ENCODE assay signal across 12 cellular contexts in genomic region chr7:76340617-76341131, GRCh38. TPM values are rescaled to one million over a fixed set of nuclear protein-coding genes. Genes with fewer than 3 reads are reported as not detected.
DNase-seq lines count a peak whose midpoint lies in the region; ATAC-seq, FAIRE-seq and TF ChIP-seq lines count a peak whose summit lies in the region.
"Had no signal": no experiment of that assay in that cellular context is flagged by ENCODE, and none has a peak within 500 bp of the region (broad histone marks: within the 10 kb centered on the region; RNA-seq: fewer than 3 reads in every experiment).

No MANE protein-coding gene starts in this region.

- no peak overlapping the region for H3K27ac Mint-ChIP-seq in CD8-positive, alpha-beta T cell

- peaks cover 64% of the 10 kb centered on the region for H3K36me3 Mint-ChIP-seq in CD8-positive, alpha-beta T cell

- H3K36me3 ChIP-seq in HepG2 (replicated peaks in 1 of 2; ENCODE audit: control insufficient read depth in 1 of 2, insufficient read depth in 2 of 2, low read length in 2 of 2) (peaks cover 19 to 26% of the 10 kb centered on the region in 2 experiments), right lobe of liver (peaks cover 0 to 22% (median 7%) of the 10 kb centered on the region in 4 donors), ascending aorta (peaks cover 26 to 29% of the 10 kb centered on the region in 2 donors)
- no peaks in the 10 kb centered on the region for H3K36me3 ChIP-seq in CD8-positive, alpha-beta T cell (ENCODE audit: insufficient read depth, low read length)

- peaks cover 44% of the 10 kb centered on the region for H3K4me1 ChIP-seq in HepG2 (ENCODE audit: insufficient read depth, low read length)
- peaks cover 0 to 57% (median 7%) of the 10 kb centered on the region in 4 donors for H3K4me1 ChIP-seq in right lobe of liver
- peaks cover 14 to 42% of the 10 kb centered on the region in 2 donors for H3K4me1 ChIP-seq in ascending aorta
- H3K4me1 ChIP-seq in CD8-positive, alpha-beta T cell (ENCODE audit: insufficient read depth, low read length), result peaks cover 10% of the 10 kb centered on the region

- H3K79me2 ChIP-seq in HepG2 (ENCODE audit: insufficient read depth, low read length), result peaks cover 90% of the 10 kb centered on the region

- no peaks in the 10 kb centered on the region for H3K9me3 ChIP-seq in HepG2 (ENCODE audit: low read length)
- no peaks in the 10 kb centered on the region for H3K9me3 ChIP-seq in right lobe of liver
- H3K9me3 ChIP-seq in ascending aorta, result no peaks in the 10 kb centered on the region
- no peaks in the 10 kb centered on the region for H3K9me3 ChIP-seq in CD8-positive, alpha-beta T cell (ENCODE audit: low read length)

- H3K27me3 Mint-ChIP-seq in CD8-positive, alpha-beta T cell (ENCODE audit: low read depth), result no peaks in the 10 kb centered on the region
- H3K27me3 Mint-ChIP-seq: natural killer cell treated with Interleukin-12 subunit alpha and Interleukin-12 subunit beta and Interleukin-15 and Interleukin-18, amount 100 ng/mL, for 72 hours had no signal

- no peaks in the 10 kb centered on the region for H3K27me3 ChIP-seq in HepG2 (ENCODE audit: control insufficient read depth in 1 of 2, insufficient read depth in 2 of 2, low read length in 2 of 2)
- H3K27me3 ChIP-seq in right lobe of liver, result no peaks in the 10 kb centered on the region
- no peaks in the 10 kb centered on the region for H3K27me3 ChIP-seq in ascending aorta
- H3K27me3 ChIP-seq in CD8-positive, alpha-beta T cell (ENCODE audit: insufficient read depth, low read length), result no peaks in the 10 kb centered on the region

- ATAC-seq in HepG2 (no peak), right lobe of liver (no peak)
- ATAC-seq in CD8-positive, alpha-beta T cell, result no peak
- ATAC-seq: natural killer cell treated with Interleukin-12 subunit alpha and Interleukin-12 subunit beta and Interleukin-15 and Interleukin-18, amount 100 ng/mL, for 72 hours had no signal

- no CpG with 5 or more reads among the region's 3 CpGs for WGBS in HepG2 (ENCODE audit: low lambda C conversion rate)
- 80% methylated on average over 1 of the region's 3 CpGs for WGBS in right lobe of liver (ENCODE audit: insufficient coverage, low coverage, low lambda C conversion rate, missing lambda C conversion rate)

- no peaks in the 10 kb centered on the region for H3K9me3 Mint-ChIP-seq in CD8-positive, alpha-beta T cell
- H3K9me3 Mint-ChIP-seq: natural killer cell treated with Interleukin-12 subunit alpha and Interleukin-12 subunit beta and Interleukin-15 and Interleukin-18, amount 100 ng/mL, for 72 hours had no signal

- H4K20me1 ChIP-seq in HepG2 (ENCODE audit: insufficient read depth, low read length), result peaks cover 48% of the 10 kb centered on the region

- H2AFZ ChIP-seq in HepG2 (ENCODE audit: low read length), result no peak overlapping the region

- no peak overlapping the region for H3K9ac ChIP-seq in HepG2 (ENCODE audit: insufficient read depth, low read depth, low read length)

- H3K4me3 ChIP-seq in HepG2 (replicated peaks in 1 of 3; ENCODE audit: insufficient read depth in 1 of 3, low read depth in 2 of 3, low read length in 3 of 3), result no peak overlapping the region
- H3K4me3 ChIP-seq in right lobe of liver, result no peak overlapping the region
- H3K4me3 ChIP-seq in ascending aorta, result no peak overlapping the region
- H3K4me3 ChIP-seq in CD8-positive, alpha-beta T cell (ENCODE audit: low read depth, low read length), result no peak overlapping the region

- POLR2A ChIA-PET in HepG2 (lab: Yijun Ruan, JAX), result no interaction called here
- POLR2A ChIA-PET in CD8-positive, alpha-beta T cell (lab: Charles Lee), result no interaction called here

- intact Hi-C loops in HepG2 (cut with micrococcal nuclease; ENCODE audit: unreplicated experiment), result no loop called here
- intact Hi-C loops in right lobe of liver (cut with DNase I), result no loop called here
- intact Hi-C loops in ascending aorta (cut with DNase I), result no loop called here
- intact Hi-C loops in CD8-positive, alpha-beta T cell (cut with DNase I, micrococcal nuclease), result no loop called here

- BruUV-seq in HepG2 (replicated peaks; lab: Mats Ljungman, UMichigan), result no TSS peak

- in situ Hi-C loops in HepG2 (cut with HindIII; ENCODE audit: extremely low pct_ligation_motif_present, low pct_unique_long_range_greater_than_20kb) (no loop called here), GM13976 (cut with MboI; ENCODE audit: low sequenced_read_pairs, unreplicated experiment) (no loop called here)

- CTCF ChIA-PET in HepG2 (lab: Yijun Ruan, JAX; ENCODE audit: low intra/inter-chr PET ratio, low total read pairs), result no interaction called here
- CTCF ChIA-PET in CD8-positive, alpha-beta T cell (lab: Charles Lee), result no interaction called here

- TF ChIP-seq EP300 in HepG2 (IDR thresholded peaks at IDR 0.05; ENCODE audit: low read depth in 2 of 2, low read length in 2 of 2), result no peak
- no peak for TF ChIP-seq EP300 in HepG2 (CRISPR knock-in tag; IDR thresholded peaks at IDR 0.05; ENCODE audit: borderline replicate concordance)

- TF ChIP-seq POLR2A in HepG2 (IDR thresholded peaks at IDR 0.05; ENCODE audit: insufficient read depth in 1 of 2, low read depth in 2 of 2, low read length in 2 of 2) (no peak), right lobe of liver (IDR thresholded peaks at IDR 0.05) (no peak)

- no peak overlapping the region for H3K4me3 Mint-ChIP-seq in CD8-positive, alpha-beta T cell
- H3K4me3 Mint-ChIP-seq: natural killer cell treated with Interleukin-12 subunit alpha and Interleukin-12 subunit beta and Interleukin-15 and Interleukin-18, amount 100 ng/mL, for 72 hours had no signal

- H3K4me2 ChIP-seq in HepG2 (ENCODE audit: low read depth, low read length), result no peak overlapping the region

- H3K27ac ChIP-seq in HepG2 (ENCODE audit: extremely low read length, insufficient read depth, low read length) (no peak overlapping the region), right lobe of liver (no peak overlapping the region), ascending aorta (peak overlapping the region; percentile 77 to 81)
- no peak overlapping the region for H3K27ac ChIP-seq in CD8-positive, alpha-beta T cell (ENCODE audit: low read depth, low read length)

- FAIRE-seq in HepG2 (lab: Jason Lieb, UNC), result no peak

- TF ChIP-seq CTCF in HepG2 (CRISPR knock-in tag; IDR thresholded peaks at IDR 0.05) (no peak), right lobe of liver (IDR thresholded peaks at IDR 0.05) (no peak), ascending aorta (IDR thresholded peaks at IDR 0.05) (no peak), GM13976 (IDR thresholded peaks at IDR 0.05; ENCODE audit: borderline replicate concordance, control extremely low read depth, extremely low read depth, insufficient read depth, missing control alignments) (no peak)
- no peak for TF ChIP-seq CTCF in CD8-positive, alpha-beta T cell (IDR thresholded peaks at IDR 0.05)

- TF ChIP-seq RAD21 in HepG2 (CRISPR knock-in tag; IDR thresholded peaks at IDR 0.05), result no peak

- no peak for DNase-seq in HepG2 (ENCODE audit: low spot score)
- no peak for DNase-seq in right lobe of liver
- no peak for DNase-seq in ascending aorta (ENCODE audit: low spot score in 2 of 2)
- DNase-seq in iris pigment epithelial cell (ENCODE audit: low read depth), result peak; percentile 91
- DNase-seq in anterior cingulate cortex (lab: John Stamatoyannopoulos, UW), result no peak
- DNase-seq in CD8-positive, alpha-beta T cell, result no peak
- no peak for DNase-seq in NCI-H2196 (lab: John Stamatoyannopoulos, UW; ENCODE audit: unreplicated experiment)
- DNase-seq in GM13976 (ENCODE audit: low spot score), result no peak
- DNase-seq: activated CD8-positive, alpha-beta memory T cell treated with anti-CD3 and anti-CD28 coated beads, Interleukin-2, amount 50 U/mL, for 4 hours; DMS 273 treated with DMSO at 0.1 percent for 48 hours; NCI-H1417 had no signal

- H3K4me1 Mint-ChIP-seq in CD8-positive, alpha-beta T cell (ENCODE audit: low read depth), result peaks cover 58% of the 10 kb centered on the region

RNA-seq across cellular contexts. Expression of gene YWHAG, which starts 18.1 kb away (rescaled TPM):
- 67.5 and 93.7 TPM in 2 replicates for total RNA-seq in HepG2 (2016; rRNA removed; fragmentation: Illumina TruSeq; extraction: Trizol)
- total RNA-seq in HepG2 (2016; cell fraction: cytosol; rRNA removed; fragmentation: Illumina TruSeq; extraction: Trizol; ENCODE audit: low read depth), result 7.9 and 9.3 TPM in 2 replicates
- total RNA-seq in HepG2 (2016; cell fraction: insoluble cytoplasmic fraction; rRNA removed; fragmentation: Illumina TruSeq; extraction: Trizol), result 72.6 and 87.9 TPM in 2 replicates
- total RNA-seq in HepG2 (2016; cell fraction: membrane; rRNA removed; fragmentation: Illumina TruSeq; extraction: Trizol), result 43.2 and 47.4 TPM in 2 replicates
- total RNA-seq in HepG2 (2016; cell fraction: nucleus; rRNA removed; fragmentation: Illumina TruSeq; extraction: Trizol), result 40.4 and 44.1 TPM in 2 replicates
- polyA plus RNA-seq in HepG2 (2011; rRNA removed), result 36.7 and 36.9 TPM in 2 replicates
- polyA plus RNA-seq in HepG2 (2011; cell fraction: cytosol; rRNA removed), result 18.0 and 24.8 TPM in 2 replicates
- 23.3 and 26.1 TPM in 2 replicates for polyA plus RNA-seq in HepG2 (2011; cell fraction: nucleus; rRNA removed)
- 82.2 and 83.9 TPM in 2 replicates for polyA plus RNA-seq in HepG2 (2012)
- polyA plus RNA-seq in HepG2 (2016; cell fraction: cytosol; fragmentation: Illumina TruSeq; extraction: Trizol; ENCODE audit: low read depth), result 5.9 and 6.1 TPM in 2 replicates
- 125 and 130 TPM in 2 replicates for polyA plus RNA-seq in HepG2 (2016; cell fraction: insoluble cytoplasmic fraction; fragmentation: Illumina TruSeq; extraction: Trizol; ENCODE audit: low read depth)
- polyA plus RNA-seq in HepG2 (2016; cell fraction: membrane; fragmentation: Illumina TruSeq; extraction: Trizol; ENCODE audit: low read depth), result 21.8 and 25.4 TPM in 2 replicates
- 69.2 and 70.0 TPM in 2 replicates for polyA plus RNA-seq in HepG2 (2016; cell fraction: nucleus; fragmentation: Illumina TruSeq; extraction: Trizol; ENCODE audit: insufficient read depth, low read depth)
- 56.5 and 77.8 TPM in 2 replicates for polyA minus RNA-seq in HepG2 (2011; rRNA and poly(A)+ RNA removed; ENCODE audit: low replicate concordance)
- polyA minus RNA-seq in HepG2 (2011; cell fraction: cytosol; rRNA and poly(A)+ RNA removed), result 55.6 and 57.6 TPM in 2 replicates
- 27.9 and 31.8 TPM in 2 replicates for polyA minus RNA-seq in HepG2 (2011; cell fraction: nucleus; rRNA and poly(A)+ RNA removed)
- total RNA-seq in right lobe of liver, result 10 to 100 TPM; 43.5 to 69.1 (median 58.4) TPM
- total RNA-seq in ascending aorta, result 83.0 TPM
- 10 to 100 TPM; 17.7 to 19.3 TPM for total RNA-seq in CD8-positive, alpha-beta T cell

RNA-seq across cellular contexts. Expression of gene HSPB1, which starts 38.2 kb away (rescaled TPM):
- 21.0 and 22.7 TPM in 2 replicates for total RNA-seq in HepG2 (2016; rRNA removed; fragmentation: Illumina TruSeq; extraction: Trizol)
- total RNA-seq in HepG2 (2016; cell fraction: cytosol; rRNA removed; fragmentation: Illumina TruSeq; extraction: Trizol; ENCODE audit: low read depth), result 28.6 and 37.9 TPM in 2 replicates
- total RNA-seq in HepG2 (2016; cell fraction: insoluble cytoplasmic fraction; rRNA removed; fragmentation: Illumina TruSeq; extraction: Trizol), result 19.5 and 23.3 TPM in 2 replicates
- total RNA-seq in HepG2 (2016; cell fraction: membrane; rRNA removed; fragmentation: Illumina TruSeq; extraction: Trizol), result 23.9 and 34.4 TPM in 2 replicates
- total RNA-seq in HepG2 (2016; cell fraction: nucleus; rRNA removed; fragmentation: Illumina TruSeq; extraction: Trizol), result 7.9 and 12.0 TPM in 2 replicates
- 38.6 and 58.7 TPM in 2 replicates for polyA plus RNA-seq in HepG2 (2011; rRNA removed)
- polyA plus RNA-seq in HepG2 (2011; cell fraction: cytosol; rRNA removed), result 27.4 and 50.9 TPM in 2 replicates
- polyA plus RNA-seq in HepG2 (2011; cell fraction: nucleus; rRNA removed), result 34.0 and 48.4 TPM in 2 replicates
- 35.1 and 96.6 TPM in 2 replicates for polyA plus RNA-seq in HepG2 (2012)
- polyA plus RNA-seq in HepG2 (2016; cell fraction: cytosol; fragmentation: Illumina TruSeq; extraction: Trizol; ENCODE audit: low read depth), result 146 and 151 TPM in 2 replicates
- 58.6 and 80.2 TPM in 2 replicates for polyA plus RNA-seq in HepG2 (2016; cell fraction: insoluble cytoplasmic fraction; fragmentation: Illumina TruSeq; extraction: Trizol; ENCODE audit: low read depth)
- polyA plus RNA-seq in HepG2 (2016; cell fraction: membrane; fragmentation: Illumina TruSeq; extraction: Trizol; ENCODE audit: low read depth), result 115 and 119 TPM in 2 replicates
- 42.2 and 50.9 TPM in 2 replicates for polyA plus RNA-seq in HepG2 (2016; cell fraction: nucleus; fragmentation: Illumina TruSeq; extraction: Trizol; ENCODE audit: insufficient read depth, low read depth)
- polyA minus RNA-seq in HepG2 (2011; rRNA and poly(A)+ RNA removed; ENCODE audit: low replicate concordance), result 27.1 and 53.9 TPM in 2 replicates
- polyA minus RNA-seq in HepG2 (2011; cell fraction: cytosol; rRNA and poly(A)+ RNA removed), result 26.1 and 27.0 TPM in 2 replicates
- 5.0 and 5.2 TPM in 2 replicates for polyA minus RNA-seq in HepG2 (2011; cell fraction: nucleus; rRNA and poly(A)+ RNA removed)
- total RNA-seq in right lobe of liver, result 100 to 1,000 TPM in 5 of 6 experiments, 10 to 100 TPM in 1; 64.4 to 275 (median 234) TPM
- total RNA-seq in ascending aorta, result 3,584 TPM
- total RNA-seq in CD8-positive, alpha-beta T cell, result 10 to 100 TPM; 26.1 to 33.2 TPM

Comparison
In these comparisons a context has a peak if more than half of its experiments do, and no peak if none do; other contexts are left out.
1. H3K27ac ChIP-seq: peak in ascending aorta (2 of 2); none in HepG2 (single experiment), right lobe of liver (0 of 3) and CD8-positive, alpha-beta T cell (single experiment).
2. RNA of gene HSPB1, which starts 38.2 kb away (total RNA-seq): 3,584 TPM in ascending aorta (single experiment); 64.4 to 275 TPM in right lobe of liver, 26.1 to 33.2 TPM in CD8-positive, alpha-beta T cell and 7.9 to 37.9 TPM in HepG2; every median in the first group is over 10 times any median in the second.